In genomic region chr11:57460756-57461749, GRCh38 we compare ENCODE assay signal across 8 cellular contexts.
DNase-seq lines count a peak whose midpoint lies in the region; ATAC-seq and TF ChIP-seq lines count a peak whose summit lies in the region.

No MANE protein-coding gene starts in this region.

- no peaks in the 10 kb centered on the region for H3K36me3 ChIP-seq in HUES48 (ENCODE audit: control insufficient read depth, insufficient read depth, low read length)

- H3K4me3 Mint-ChIP-seq in central memory CD8-positive, alpha-beta T cell: peak overlapping the region; percentile 77
- H3K4me3 Mint-ChIP-seq in nephron: peak overlapping the region; percentile 74 to 81 (median 78)

- H3K4me1 Mint-ChIP-seq in central memory CD8-positive, alpha-beta T cell: peaks cover 43% of the 10 kb centered on the region
- peaks cover 45% of the 10 kb centered on the region for H3K4me1 Mint-ChIP-seq in nephron

- peaks cover 50% of the 10 kb centered on the region for H3K27me3 Mint-ChIP-seq in central memory CD8-positive, alpha-beta T cell
- H3K27me3 Mint-ChIP-seq in nephron (ENCODE audit: low read depth): peaks cover 73% of the 10 kb centered on the region

- H3K36me3 Mint-ChIP-seq in central memory CD8-positive, alpha-beta T cell (ENCODE audit: insufficient read depth): peaks cover 2% of the 10 kb centered on the region
- no peaks in the 10 kb centered on the region for H3K36me3 Mint-ChIP-seq in nephron (ENCODE audit: low read depth)

- H3K27me3 ChIP-seq in HUES48 (ENCODE audit: control insufficient read depth, insufficient read depth, low read length): peaks cover 61% of the 10 kb centered on the region

- no peak overlapping the region for H3K27ac ChIP-seq in HUES48 (ENCODE audit: low read depth, low read length)

- H3K4me3 ChIP-seq in HUES48 (ENCODE audit: low read depth, low read length): peak overlapping the region; percentile 74

- no peak for TF ChIP-seq CTCF in nephron (IDR thresholded peaks at IDR 0.05; ENCODE audit: unreplicated experiment in 3 of 3)

- H3K4me1 ChIP-seq in HUES48 (ENCODE audit: control insufficient read depth, insufficient read depth, low read length): peaks cover 33% of the 10 kb centered on the region

- no peaks in the 10 kb centered on the region for H3K9me3 ChIP-seq in HUES48 (ENCODE audit: control insufficient read depth, insufficient read depth, low read length)

- H3K27ac Mint-ChIP-seq in central memory CD8-positive, alpha-beta T cell (ENCODE audit: low read depth): peak overlapping the region; percentile 1
- no peak overlapping the region for H3K27ac Mint-ChIP-seq in nephron

- H3K9me3 Mint-ChIP-seq in central memory CD8-positive, alpha-beta T cell: no peaks in the 10 kb centered on the region
- no peaks in the 10 kb centered on the region for H3K9me3 Mint-ChIP-seq in nephron

- no peak overlapping the region for H3K9ac ChIP-seq in HUES48 (ENCODE audit: low read depth, low read length)

- DNase-seq in COLO668 (lab: John Stamatoyannopoulos, UW; ENCODE audit: unreplicated experiment) (peak; percentile 80), NK-92 (lab: John Stamatoyannopoulos, UW; ENCODE audit: unreplicated experiment) (no peak), CD1c-positive myeloid dendritic cell (ENCODE audit: extremely low spot score) (no peak), HCEC 1CT (no peak)
- no peak for DNase-seq in central memory CD8-positive, alpha-beta T cell (ENCODE audit: low spot score in 2 of 2)
- no peak for DNase-seq in stimulated activated CD4-positive, alpha-beta T cell treated with anti-CD3 and anti-CD28 coated beads, Interleukin-4, amount 100 ng/mL, for 24 hours

- no peak for ATAC-seq in central memory CD8-positive, alpha-beta T cell (replicated peaks; ENCODE audit: extremely low read depth, poor library complexity, severe bottlenecking)
